27 cellular contexts compared by ENCODE assay signal in the genomic region with DNA sequence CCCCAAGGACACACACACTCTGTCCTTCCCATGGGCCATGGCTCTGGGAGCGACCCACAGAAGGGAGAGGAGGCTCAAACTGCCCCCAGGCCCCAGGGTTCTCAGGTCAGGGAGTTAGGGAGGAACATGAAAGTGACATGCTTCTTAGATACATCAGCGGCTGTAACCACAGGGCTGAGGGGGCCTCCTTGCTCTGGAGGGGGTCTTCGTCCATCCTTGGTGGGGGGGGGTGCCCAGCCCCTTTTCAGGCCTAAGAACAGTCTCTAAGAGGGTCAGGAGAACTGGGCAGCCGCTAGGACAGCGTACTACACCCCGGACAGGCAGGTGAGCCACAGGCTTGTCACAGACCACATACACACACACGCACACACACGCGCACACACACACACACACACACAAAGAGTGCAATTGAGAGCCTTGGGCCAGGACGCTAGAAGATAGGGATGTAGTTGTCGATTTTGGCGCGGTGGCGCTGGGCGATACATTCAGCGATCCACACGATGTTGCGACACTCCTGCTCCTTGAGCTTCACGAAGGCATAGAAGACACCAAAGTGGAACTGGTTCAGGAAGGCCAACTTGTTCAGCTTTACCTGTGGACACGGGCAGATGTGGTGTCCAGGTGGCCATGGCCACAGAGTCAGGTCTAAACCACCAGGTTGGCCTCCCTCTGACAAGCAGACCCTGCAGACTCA. TPM values are rescaled to one million over a fixed set of nuclear protein-coding genes. Genes with fewer than 3 reads are reported as not detected.
DNase-seq lines count a peak whose midpoint lies in the region; ATAC-seq, FAIRE-seq and TF ChIP-seq lines count a peak whose summit lies in the region.
"Had no signal": no experiment of that assay in that cellular context is flagged by ENCODE, and none has a peak within 500 bp of the region (broad histone marks: within the 10 kb centered on the region; RNA-seq: fewer than 3 reads in every experiment).

No MANE protein-coding gene starts in this region.

- H3K4me3 Mint-ChIP-seq in Caco-2 (ENCODE audit: unreplicated experiment): no peak overlapping the region
- H3K4me3 Mint-ChIP-seq: naive thymus-derived CD8-positive, alpha-beta T cell; T-cell had no signal

- H3K4me3 ChIP-seq in Caco-2 (ENCODE audit: low read depth, low read length): no peak overlapping the region
- H3K4me3 ChIP-seq in Panc1 (ENCODE audit: low read depth in 2 of 2, low read length in 2 of 2): no peak overlapping the region
- H3K4me3 ChIP-seq in kidney (ENCODE audit: low read length in 2 of 2): no peak overlapping the region
- no peak overlapping the region for H3K4me3 ChIP-seq in stomach
- H3K4me3 ChIP-seq: cardiac muscle cell, dorsolateral prefrontal cortex, prostate gland had no signal

- no peaks in the 10 kb centered on the region for H3K27me3 Mint-ChIP-seq in Caco-2 (ENCODE audit: insufficient read depth, unreplicated experiment)
- H3K27me3 Mint-ChIP-seq: naive thymus-derived CD8-positive, alpha-beta T cell; T-cell had no signal

- TSS peak; percentile 89 for BruUV-seq in Caco-2 (replicated peaks; lab: Mats Ljungman, UMichigan)
- BruUV-seq in Panc1 (replicated peaks; lab: Mats Ljungman, UMichigan): TSS peak; percentile 96

- H3K4me1 ChIP-seq in Caco-2 (no peaks in the 10 kb centered on the region), Panc1 (ENCODE audit: control insufficient read depth, insufficient read depth, low read length) (no peaks in the 10 kb centered on the region), kidney (ENCODE audit: control insufficient read depth in 1 of 2, insufficient read depth in 1 of 2, low read depth in 1 of 2, low read length in 2 of 2) (peaks cover 33 to 52% of the 10 kb centered on the region in 2 donors), stomach (peaks cover 20 to 31% (median 28%) of the 10 kb centered on the region in 4 donors)

- no peak for TF ChIP-seq CTCF in Caco-2 (IDR thresholded peaks at IDR 0.05; ENCODE audit: insufficient read depth in 1 of 2, low read depth in 1 of 2, low read length in 1 of 2, severe bottlenecking in 1 of 2, unreplicated experiment in 1 of 2)
- no peak for TF ChIP-seq CTCF in Panc1 (IDR thresholded peaks at IDR 0.05)
- no peak for TF ChIP-seq CTCF in kidney (IDR thresholded peaks at IDR 0.05; ENCODE audit: borderline replicate concordance, extremely low read depth, insufficient read depth)
- TF ChIP-seq CTCF in stomach (IDR thresholded peaks at IDR 0.05): no peak

- no peak for TF ChIP-seq EP300 in stomach (IDR thresholded peaks at IDR 0.05)

- no peaks in the 10 kb centered on the region for H3K4me1 Mint-ChIP-seq in Caco-2 (ENCODE audit: low read depth, unreplicated experiment)
- H3K4me1 Mint-ChIP-seq: T-cell had no signal

- H3K27ac ChIP-seq in Panc1 (ENCODE audit: low read length): no peak overlapping the region
- H3K27ac ChIP-seq in kidney (ENCODE audit: low read depth in 2 of 2, low read length in 2 of 2): peak overlapping the region; percentile 79 to 85
- H3K27ac ChIP-seq in stomach: no peak overlapping the region
- H3K27ac ChIP-seq: C4-2B, cardiac muscle cell, prostate gland had no signal

- H3K9ac ChIP-seq in kidney (ENCODE audit: low read length in 2 of 2): peak overlapping the region in 1 of 2 donors; percentile 44

- FAIRE-seq in kidney (lab: Jason Lieb, UNC): no peak
- FAIRE-seq in frontal cortex (lab: Jason Lieb, UNC): no peak

- ATAC-seq in Panc1: no peak
- ATAC-seq: naive thymus-derived CD8-positive, alpha-beta T cell; T-cell had no signal

- no peaks in the 10 kb centered on the region for H3K9me3 ChIP-seq in Caco-2
- H3K9me3 ChIP-seq in Panc1 (ENCODE audit: control insufficient read depth, insufficient read depth, low read depth, low read length): no peaks in the 10 kb centered on the region
- H3K9me3 ChIP-seq in kidney (ENCODE audit: control insufficient read depth in 1 of 2, low read length in 2 of 2): no peaks in the 10 kb centered on the region
- H3K9me3 ChIP-seq in stomach: no peaks in the 10 kb centered on the region
- H3K9me3 ChIP-seq: prostate gland had no signal

- TF ChIP-seq POLR2A in stomach (IDR thresholded peaks at IDR 0.05): no peak

- in situ Hi-C loops in Panc1 (cut with HindIII; ENCODE audit: low pct_unique_long_range_greater_than_20kb, low sequenced_read_pairs): no loop called here

- POLR2A ChIA-PET in Caco-2 (lab: Charles Lee): no interaction called here
- POLR2A ChIA-PET in Panc1 (lab: Charles Lee): no interaction called here

- no peak overlapping the region for H3K27ac Mint-ChIP-seq in Caco-2 (ENCODE audit: unreplicated experiment)

- H3K36me3 Mint-ChIP-seq in Caco-2 (ENCODE audit: insufficient read depth, unreplicated experiment): peaks cover 16% of the 10 kb centered on the region

- intact Hi-C loops in Caco-2 (cut with micrococcal nuclease; ENCODE audit: unreplicated experiment) (no loop called here), Panc1 (cut with micrococcal nuclease; ENCODE audit: unreplicated experiment) (no loop called here), kidney (cut with DNase I) (no loop called here), stomach (cut with DNase I; ENCODE audit: low total_unique reads) (no loop called here)

- H3K27me3 ChIP-seq in Caco-2 (replicated peaks; ENCODE audit: control insufficient read depth, insufficient read depth, low read length): no peaks in the 10 kb centered on the region
- H3K27me3 ChIP-seq in Panc1 (ENCODE audit: control insufficient read depth, insufficient read depth, low read length): no peaks in the 10 kb centered on the region
- no peaks in the 10 kb centered on the region for H3K27me3 ChIP-seq in stomach
- H3K27me3 ChIP-seq: dorsolateral prefrontal cortex had no signal

- peaks cover 5% of the 10 kb centered on the region for H3K36me3 ChIP-seq in Caco-2 (ENCODE audit: control insufficient read depth, insufficient read depth, low read length)
- no peaks in the 10 kb centered on the region for H3K36me3 ChIP-seq in Panc1 (ENCODE audit: control insufficient read depth, insufficient read depth, low read length)
- H3K36me3 ChIP-seq in kidney (ENCODE audit: control insufficient read depth in 1 of 2, insufficient read depth in 2 of 2, low read length in 2 of 2): peaks cover 16 to 25% of the 10 kb centered on the region in 2 donors
- H3K36me3 ChIP-seq in stomach: peaks cover 39 to 78% (median 65%) of the 10 kb centered on the region in 4 donors

- CTCF ChIA-PET in Caco-2 (lab: Charles Lee) (interaction anchor here (1.0 kb wide), 1 partner anchor 10 kb away, joined by 4 read pairs; no protein-coding TSS in a partner anchor), Panc1 (lab: Charles Lee) (interaction anchor here (0.6 to 1.1 kb wide), 2 partner anchors 43 to 55 kb away, joined by 4 to 14 read pairs; no protein-coding TSS in a partner anchor)

- DNase-seq in Caco-2 (no peak), Panc1 (ENCODE audit: low read depth, low spot score) (no peak), kidney (no peak), frontal cortex (ENCODE audit: low spot score in 2 of 2) (no peak), DMS79 (lab: John Stamatoyannopoulos, UW) (no peak), stomach (no peak)
- DNase-seq: activated CD4-positive, alpha-beta T cell treated with anti-CD3 and anti-CD28 coated beads for 48 hours; activated CD8-positive, alpha-beta memory T cell treated with anti-CD3 and anti-CD28 coated beads, Interleukin-2, amount 50 U/mL, for 48 hours; activated gamma-delta T cell treated with Interleukin-2 at 50 U/mL for 16 hours; erythroblast; foreskin melanocyte; GOT3; naive thymus-derived CD8-positive, alpha-beta T cell; NCI-H1417 treated with DMSO at 0.1 percent for 48 hours; NCI-H524 treated with DMSO at 0.1 percent for 48 hours; SIG-M5; stimulated activated CD4-positive, alpha-beta T cell treated with anti-CD3 and anti-CD28 coated beads, Interleukin-2, amount 100 ng/mL, for 24 hours; T-cell had no signal

- H3K9me3 Mint-ChIP-seq in Caco-2 (ENCODE audit: unreplicated experiment): no peaks in the 10 kb centered on the region
- H3K9me3 Mint-ChIP-seq: naive thymus-derived CD8-positive, alpha-beta T cell; T-cell had no signal

- WGBS in stomach, 5 donors: 92 to 98% (median 94%) methylated on average over 18 to 20 of the region's 20 CpGs

RNA-seq across cellular contexts. Expression of gene HSD11B2, which starts 7.3 kb away (rescaled TPM):
- 11.3 and 12.3 TPM in 2 replicates for total RNA-seq in Caco-2 (2022)
- total RNA-seq in Panc1 (2021; ENCODE audit: unreplicated experiment): 0.77 TPM
- 1.0 TPM for polyA plus RNA-seq in Panc1 (2012; ENCODE audit: insufficient read length)
- total RNA-seq in kidney: 139 TPM
- polyA plus RNA-seq in kidney (ENCODE audit: insufficient read depth, low read depth, low replicate concordance): 1,022 TPM
- total RNA-seq in frontal cortex: 0.41 TPM
- total RNA-seq in stomach: 100 to 1,000 TPM in 1 of 5 donors, 10 to 100 TPM in 1, 1 to 10 TPM in 1, under 1 TPM in 1, not detected in 1; 0.89 to 837 (median 9.6) TPM
- 10 to 100 TPM in 1 of 3 donors, 1 to 10 TPM in 2; 1.5 to 16.7 (median 2.9) TPM for polyA plus RNA-seq in stomach
- total RNA-seq: G401; naive thymus-derived CD8-positive, alpha-beta T cell had no signal
- polyA plus RNA-seq: naive thymus-derived CD8-positive, alpha-beta T cell had no signal

RNA-seq across cellular contexts. Expression of gene ZDHHC1, which starts 22.0 kb away (rescaled TPM):
- total RNA-seq in Caco-2 (2022) (1.0 and 1.3 TPM in 2 replicates), Panc1 (2021; ENCODE audit: unreplicated experiment) (7.8 TPM), kidney (23.6 TPM), frontal cortex (1.2 TPM), stomach (10 to 100 TPM in 2 of 5 donors, 1 to 10 TPM in 2, not detected in 1; 6.1 to 33.6 (median 11.6) TPM)
- polyA plus RNA-seq in Panc1 (2012; ENCODE audit: insufficient read length): 10.4 TPM
- polyA plus RNA-seq in kidney (ENCODE audit: insufficient read depth, low read depth, low replicate concordance) (14.6 TPM), stomach (1 to 10 TPM; 2.0 to 4.7 (median 4.4) TPM)

RNA-seq across cellular contexts. Expression of gene ATP6V0D1, which starts 42.7 kb away (rescaled TPM):
- 107 and 110 TPM in 2 replicates for total RNA-seq in Caco-2 (2022)
- 70.8 TPM for total RNA-seq in Panc1 (2021; ENCODE audit: unreplicated experiment)
- polyA plus RNA-seq in Panc1 (2012; ENCODE audit: insufficient read length): 103 TPM
- 100 TPM for total RNA-seq in kidney
- polyA plus RNA-seq in kidney (ENCODE audit: insufficient read depth, low read depth, low replicate concordance): 208 TPM
- 78.7 TPM for total RNA-seq in frontal cortex
- 100 to 1,000 TPM in 1 of 5 donors, 10 to 100 TPM in 4; 23.5 to 102 (median 72.2) TPM for total RNA-seq in stomach
- polyA plus RNA-seq in stomach: 100 to 1,000 TPM in 1 of 3 donors, 10 to 100 TPM in 2; 36.5 to 102 (median 57.7) TPM

RNA-seq across cellular contexts. Expression of gene TPPP3, which starts 44.9 kb away (rescaled TPM):
- total RNA-seq in Caco-2 (2022): 0.39 and 0.56 TPM in 2 replicates
- 0.95 TPM for total RNA-seq in Panc1 (2021; ENCODE audit: unreplicated experiment)
- 6.0 TPM for polyA plus RNA-seq in Panc1 (2012; ENCODE audit: insufficient read length)
- 8.2 TPM for total RNA-seq in kidney
- 108 TPM for polyA plus RNA-seq in kidney (ENCODE audit: insufficient read depth, low read depth, low replicate concordance)
- 2.0 TPM for total RNA-seq in frontal cortex
- 100 to 1,000 TPM in 1 of 5 donors, 10 to 100 TPM in 3, 1 to 10 TPM in 1; 5.8 to 127 (median 15.8) TPM for total RNA-seq in stomach
- polyA plus RNA-seq in stomach: 10 to 100 TPM in 2 of 3 donors, 1 to 10 TPM in 1; 10.0 to 38.8 (median 11.8) TPM
- total RNA-seq: HT1080; naive thymus-derived CD8-positive, alpha-beta T cell had no signal
- polyA plus RNA-seq: naive thymus-derived CD8-positive, alpha-beta T cell had no signal

RNA-seq across cellular contexts. Expression of gene AGRP, which starts 45.1 kb away (rescaled TPM):
- total RNA-seq in Caco-2 (2022) (not detected in 2 replicates), Panc1 (2021; ENCODE audit: unreplicated experiment) (not detected), kidney (not detected), frontal cortex (not detected), stomach (not detected)
- polyA plus RNA-seq in Panc1 (2012; ENCODE audit: insufficient read length): not detected
- polyA plus RNA-seq in kidney (ENCODE audit: insufficient read depth, low read depth, low replicate concordance) (2.7 TPM), stomach (not detected)
- total RNA-seq: cardiac muscle cell; G401; HT1080; kidney epithelial cell; naive thymus-derived CD8-positive, alpha-beta T cell; skeletal muscle tissue; T-cell; urinary bladder had no signal
- polyA plus RNA-seq: cardiac muscle cell; naive thymus-derived CD8-positive, alpha-beta T cell; urinary bladder had no signal

Comparison
In these comparisons a context has a peak if more than half of its experiments do, and no peak if none do; other contexts are left out.
1. H3K27ac ChIP-seq: peak in kidney (2 of 2); none in Panc1 (single experiment) and stomach (0 of 5).